In the genomic region with DNA sequence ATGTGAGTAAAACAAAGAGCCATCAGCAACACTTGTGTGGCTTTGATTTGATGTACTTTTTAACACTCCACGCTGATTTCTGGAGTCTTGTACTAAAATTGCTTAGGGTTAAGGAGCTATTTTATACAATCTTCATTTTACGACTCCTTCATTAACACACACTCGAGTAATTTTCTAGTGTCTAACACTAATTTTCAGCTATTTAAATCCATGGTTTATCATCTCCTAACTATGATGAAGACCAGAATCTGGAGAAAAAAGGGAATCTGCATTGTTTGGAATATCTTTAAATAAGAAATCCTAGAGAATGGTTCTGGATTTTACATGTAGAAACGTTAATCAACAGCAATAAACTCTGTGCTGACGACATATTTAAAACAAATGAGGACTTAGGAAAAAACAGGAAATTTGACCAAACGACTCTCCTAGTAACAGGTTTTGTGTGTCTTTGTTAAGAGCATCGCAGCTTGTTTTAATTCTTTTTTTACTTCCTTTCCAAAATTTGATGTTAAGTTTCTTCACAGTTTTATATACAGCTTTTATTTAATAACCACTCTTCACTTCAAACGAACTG, we compare ENCODE assay signal across 15 cellular contexts.
DNase-seq lines count a peak whose midpoint lies in the region; ATAC-seq and TF ChIP-seq lines count a peak whose summit lies in the region.
"Had no signal": no experiment of that assay in that cellular context is flagged by ENCODE, and none has a peak within 500 bp of the region (broad histone marks: within the 10 kb centered on the region; RNA-seq: fewer than 3 reads in every experiment).

No MANE protein-coding gene starts in this region.

- 44 to 58% (median 48%) methylated on average over 8 of the region's 8 CpGs for WGBS in heart left ventricle, 4 donors

- H3K27me3 ChIP-seq in heart left ventricle, result no peaks in the 10 kb centered on the region
- no peaks in the 10 kb centered on the region for H3K27me3 ChIP-seq in osteoblast (ENCODE audit: insufficient read depth, low read length)
- H3K27me3 ChIP-seq in MG63, result no peaks in the 10 kb centered on the region
- H3K27me3 ChIP-seq: foreskin keratinocyte had no signal

- H3K4me1 ChIP-seq in heart left ventricle (peaks cover 10 to 78% (median 55%) of the 10 kb centered on the region in 12 donors), osteoblast (ENCODE audit: insufficient read depth, low read length) (peaks cover 83% of the 10 kb centered on the region)

- H3K27ac Mint-ChIP-seq in type B pancreatic cell, result peak overlapping the region; percentile 84
- no peak overlapping the region for H3K27ac Mint-ChIP-seq in activated naive CD8-positive, alpha-beta T cell treated with anti-CD3 and anti-CD28 coated beads, Interleukin-2, amount 50 U/mL, for 24 hours
- H3K27ac Mint-ChIP-seq: activated CD4-positive, alpha-beta memory T cell treated with anti-CD3 and anti-CD28 coated beads, Interleukin-2, amount 10 ng/mL, durations not matched to agents 7 days and 5 days had no signal

- DNase-seq in heart left ventricle (no peak), Right ventricle myocardium inferior (ENCODE audit: missing footprints) (no peak), fibroblast of the aortic adventitia (ENCODE audit: low read depth) (peak; percentile 38), osteoblast (ENCODE audit: insufficient read length, low spot score, missing footprints) (no peak), type B pancreatic cell (ENCODE audit: extremely low spot score, unreplicated experiment) (no peak), MG63 (no peak), NAMALWA (ENCODE audit: low spot score) (no peak)
- no peak for DNase-seq in activated naive CD8-positive, alpha-beta T cell treated with anti-CD3 and anti-CD28 coated beads, Interleukin-2, amount 50 U/mL, for 24 hours
- DNase-seq: activated CD4-positive, alpha-beta memory T cell treated with anti-CD3 and anti-CD28 coated beads, Interleukin-2, amount 10 ng/mL, durations not matched to agents 7 days and 5 days; activated gamma-delta T cell; central memory CD4-positive, alpha-beta T cell; foreskin keratinocyte; GOT3; MM.1S; T-helper 9 cell had no signal

- TF ChIP-seq CTCF in heart left ventricle (IDR thresholded peaks at IDR 0.05) (no peak), fibroblast of the aortic adventitia (IDR thresholded peaks at IDR 0.05; ENCODE audit: insufficient read depth, low read length) (no peak), osteoblast (IDR thresholded peaks at IDR 0.05; ENCODE audit: extremely low read depth, low read depth, low read length) (no peak), type B pancreatic cell (conservative IDR thresholded peaks at IDR 0.05) (no peak)

- H3K27ac ChIP-seq in heart left ventricle, result peak overlapping the region in 11 of 12 donors; percentile 53 to 98 (median 88)
- H3K27ac ChIP-seq in osteoblast (ENCODE audit: low read depth, low read length), result peak overlapping the region; percentile 99
- H3K27ac ChIP-seq: foreskin keratinocyte had no signal

- no peaks in the 10 kb centered on the region for H4K20me1 ChIP-seq in osteoblast (ENCODE audit: insufficient read depth, low read length)

- intact Hi-C loops in heart left ventricle (cut with DNase I) (loop anchor here (5.0 to 10.0 kb wide), 10 partner anchors 38 to 142 kb away; no protein-coding TSS in a partner anchor), Right ventricle myocardium inferior (cut with DNase I) (loop anchor here (5.0 kb wide), 4 partner anchors 53 to 138 kb away; partner anchors contain the start of gene AOPEP)

- H3K9me3 ChIP-seq in heart left ventricle (no peaks in the 10 kb centered on the region), osteoblast (ENCODE audit: low read depth, low read length) (no peaks in the 10 kb centered on the region), MG63 (no peaks in the 10 kb centered on the region)

- no peak for ATAC-seq in heart left ventricle
- no peak for ATAC-seq in Right ventricle myocardium inferior
- no peak for ATAC-seq in activated naive CD8-positive, alpha-beta T cell treated with anti-CD3 and anti-CD28 coated beads, Interleukin-2, amount 50 U/mL, for 24 hours
- ATAC-seq: foreskin keratinocyte had no signal

- H3K4me3 Mint-ChIP-seq in type B pancreatic cell, result no peak overlapping the region
- no peak overlapping the region for H3K4me3 Mint-ChIP-seq in activated naive CD8-positive, alpha-beta T cell treated with anti-CD3 and anti-CD28 coated beads, Interleukin-2, amount 50 U/mL, for 24 hours
- H3K4me3 Mint-ChIP-seq: activated CD4-positive, alpha-beta memory T cell treated with anti-CD3 and anti-CD28 coated beads, Interleukin-2, amount 10 ng/mL, durations not matched to agents 7 days and 5 days had no signal

- H3K4me3 ChIP-seq in heart left ventricle (peak overlapping the region in 3 of 12 donors; percentile 1 to 14 (median 7)), fibroblast of the aortic adventitia (ENCODE audit: low read depth, low read length) (no peak overlapping the region), osteoblast (ENCODE audit: insufficient read depth, low read length) (no peak overlapping the region), MG63 (no peak overlapping the region)

- H3K36me3 ChIP-seq in heart left ventricle (no peaks in the 10 kb centered on the region), osteoblast (ENCODE audit: insufficient read depth, low read length) (no peaks in the 10 kb centered on the region), MG63 (no peaks in the 10 kb centered on the region)

- no peak for TF ChIP-seq POLR2A in heart left ventricle (IDR thresholded peaks at IDR 0.05)

- no peak overlapping the region for H2AFZ ChIP-seq in osteoblast (ENCODE audit: low read length)

- peaks cover 4% of the 10 kb centered on the region for H3K36me3 Mint-ChIP-seq in type B pancreatic cell
- H3K36me3 Mint-ChIP-seq in activated naive CD8-positive, alpha-beta T cell treated with anti-CD3 and anti-CD28 coated beads, Interleukin-2, amount 50 U/mL, for 24 hours (ENCODE audit: low read depth), result no peaks in the 10 kb centered on the region

- peaks cover 6% of the 10 kb centered on the region for H3K9me3 Mint-ChIP-seq in type B pancreatic cell
- no peaks in the 10 kb centered on the region for H3K9me3 Mint-ChIP-seq in activated naive CD8-positive, alpha-beta T cell treated with anti-CD3 and anti-CD28 coated beads, Interleukin-2, amount 50 U/mL, for 24 hours
- H3K9me3 Mint-ChIP-seq: activated CD4-positive, alpha-beta memory T cell treated with anti-CD3 and anti-CD28 coated beads, Interleukin-2, amount 10 ng/mL, durations not matched to agents 7 days and 5 days had no signal

- no peaks in the 10 kb centered on the region for H3K27me3 Mint-ChIP-seq in type B pancreatic cell
- H3K27me3 Mint-ChIP-seq in activated naive CD8-positive, alpha-beta T cell treated with anti-CD3 and anti-CD28 coated beads, Interleukin-2, amount 50 U/mL, for 24 hours, result peaks cover 3% of the 10 kb centered on the region
- H3K27me3 Mint-ChIP-seq: activated CD4-positive, alpha-beta memory T cell treated with anti-CD3 and anti-CD28 coated beads, Interleukin-2, amount 10 ng/mL, durations not matched to agents 7 days and 5 days had no signal

- peaks cover 6% of the 10 kb centered on the region for H3K79me2 ChIP-seq in osteoblast (ENCODE audit: insufficient read depth, low read length)

- H3K4me1 Mint-ChIP-seq in type B pancreatic cell (ENCODE audit: unreplicated experiment), result peaks cover 60% of the 10 kb centered on the region
- peaks cover 51% of the 10 kb centered on the region for H3K4me1 Mint-ChIP-seq in activated naive CD8-positive, alpha-beta T cell treated with anti-CD3 and anti-CD28 coated beads, Interleukin-2, amount 50 U/mL, for 24 hours

- H3K4me2 ChIP-seq in osteoblast (ENCODE audit: insufficient read depth, low read length), result no peak overlapping the region
